Comparison of ENCODE assay signal across 15 cellular contexts in genomic region chr10:132787253-132788179, GRCh38. TPM values are rescaled to one million over a fixed set of nuclear protein-coding genes. Genes with fewer than 3 reads are reported as not detected.
DNase-seq lines count a peak whose midpoint lies in the region; ATAC-seq and TF ChIP-seq lines count a peak whose summit lies in the region.
"Had no signal": no experiment of that assay in that cellular context is flagged by ENCODE, and none has a peak within 500 bp of the region (broad histone marks: within the 10 kb centered on the region; RNA-seq: fewer than 3 reads in every experiment).

No MANE protein-coding gene starts in this region.

- H3K27ac ChIP-seq in iPS-18a (ENCODE audit: low read length) = no peak overlapping the region
- no peak overlapping the region for H3K27ac ChIP-seq in spleen
- H3K27ac ChIP-seq in gastroesophageal sphincter = no peak overlapping the region
- H3K27ac ChIP-seq: pancreas had no signal

- no peak for TF ChIP-seq CTCF in spleen (IDR thresholded peaks at IDR 0.05 in 8 of 11, conservative IDR thresholded peaks at IDR 0.05 in 3 of 11)
- no peak for TF ChIP-seq CTCF in gastroesophageal sphincter (IDR thresholded peaks at IDR 0.05)

- H3K9ac ChIP-seq in iPS-18a (ENCODE audit: low read length) = no peak overlapping the region

- peaks cover 9% of the 10 kb centered on the region for H3K36me3 Mint-ChIP-seq in activated T-helper 2 cell treated with anti-CD3 and anti-CD28 coated beads, Interferon-gamma antibody, Interleukin-2, Interleukin-4, amounts not matched to agents 10 μg/mL and 5 μg/mL and 100 μg/mL, durations not matched to agents 14 hours and 24 hours and 36 hours (ENCODE audit: low read depth)

- no peak for TF ChIP-seq EP300 in gastroesophageal sphincter (IDR thresholded peaks at IDR 0.05)

- no peak for ATAC-seq in gastroesophageal sphincter

- H3K27me3 ChIP-seq in iPS-18a (ENCODE audit: control insufficient read depth, insufficient read depth, low read length) = peaks cover 90% of the 10 kb centered on the region
- H3K27me3 ChIP-seq in spleen (replicated peaks in 1 of 7) = peaks cover 14 to 86% (median 73%) of the 10 kb centered on the region in 7 donors
- H3K27me3 ChIP-seq in gastroesophageal sphincter = peaks cover 85% of the 10 kb centered on the region

- no peaks in the 10 kb centered on the region for H3K9me3 Mint-ChIP-seq in activated T-helper 2 cell treated with anti-CD3 and anti-CD28 coated beads, Interferon-gamma antibody, Interleukin-2, Interleukin-4, amounts not matched to agents 10 μg/mL and 5 μg/mL and 100 μg/mL, durations not matched to agents 14 hours and 24 hours and 36 hours

- H3K9me3 ChIP-seq in iPS-18a (ENCODE audit: control insufficient read depth, low read depth, low read length) (no peaks in the 10 kb centered on the region), spleen (peaks cover 0 to 24% (median 0%) of the 10 kb centered on the region in 8 donors), gastroesophageal sphincter (peaks cover 0 to 13% (median 0%) of the 10 kb centered on the region in 3 donors)
- H3K9me3 ChIP-seq: pancreas had no signal

- H3K36me3 ChIP-seq in iPS-18a (ENCODE audit: control insufficient read depth, low read depth, low read length) = no peaks in the 10 kb centered on the region
- H3K36me3 ChIP-seq in spleen = peaks cover 0 to 16% (median 10%) of the 10 kb centered on the region in 6 donors
- H3K36me3 ChIP-seq in gastroesophageal sphincter = peaks cover 0 to 20% of the 10 kb centered on the region in 2 donors
- H3K36me3 ChIP-seq: pancreas had no signal

- WGBS in spleen, 5 donors = 3 to 4% (median 4%) methylated on average over 37 to 111 of the region's 111 CpGs
- no CpG with 5 or more reads among the region's 111 CpGs for WGBS in gastroesophageal sphincter (ENCODE audit: low coverage in 1 of 2), 2 donors

- H3K27ac Mint-ChIP-seq in activated T-helper 2 cell treated with anti-CD3 and anti-CD28 coated beads, Interferon-gamma antibody, Interleukin-2, Interleukin-4, amounts not matched to agents 10 μg/mL and 5 μg/mL and 100 μg/mL, durations not matched to agents 14 hours and 24 hours and 36 hours = no peak overlapping the region

- H3K4me3 Mint-ChIP-seq in activated T-helper 2 cell treated with anti-CD3 and anti-CD28 coated beads, Interferon-gamma antibody, Interleukin-2, Interleukin-4, amounts not matched to agents 10 μg/mL and 5 μg/mL and 100 μg/mL, durations not matched to agents 14 hours and 24 hours and 36 hours (ENCODE audit: low read depth) = no peak overlapping the region

- no peaks in the 10 kb centered on the region for H3K4me1 Mint-ChIP-seq in activated T-helper 2 cell treated with anti-CD3 and anti-CD28 coated beads, Interferon-gamma antibody, Interleukin-2, Interleukin-4, amounts not matched to agents 10 μg/mL and 5 μg/mL and 100 μg/mL, durations not matched to agents 14 hours and 24 hours and 36 hours (ENCODE audit: low read depth)

- H3K27me3 Mint-ChIP-seq in activated T-helper 2 cell treated with anti-CD3 and anti-CD28 coated beads, Interferon-gamma antibody, Interleukin-2, Interleukin-4, amounts not matched to agents 10 μg/mL and 5 μg/mL and 100 μg/mL, durations not matched to agents 14 hours and 24 hours and 36 hours (ENCODE audit: low read depth) = peaks cover 21% of the 10 kb centered on the region

- peak overlapping the region; percentile 40 for H3K4me3 ChIP-seq in iPS-18a (ENCODE audit: low read length)
- peak overlapping the region in 7 of 8 donors; percentile 1 to 51 (median 14) for H3K4me3 ChIP-seq in spleen
- peak overlapping the region in 1 of 2 donors; percentile 28 for H3K4me3 ChIP-seq in gastroesophageal sphincter

- DNase-seq in NCI-H82 (lab: John Stamatoyannopoulos, UW) (peak; percentile 0), NCI-H82 treated with DMSO at 0.1 percent for 48 hours (lab: John Stamatoyannopoulos, UW; ENCODE audit: unreplicated experiment) (no peak), NCI-H748 treated with DMSO at 0.1 percent for 48 hours (lab: John Stamatoyannopoulos, UW) (peak; percentile 10), spleen (no peak), NCI-H1436 (lab: John Stamatoyannopoulos, UW) (no peak)
- DNase-seq in activated T-helper 2 cell treated with anti-CD3 and anti-CD28 coated beads, Interferon-gamma antibody, Interleukin-2, Interleukin-4, amounts not matched to agents 10 μg/mL and 5 μg/mL and 100 μg/mL, durations not matched to agents 14 hours and 24 hours and 36 hours (ENCODE audit: low spot score) = no peak
- DNase-seq: ACHN; activated CD4-positive, CD25-positive, alpha-beta regulatory T cell treated with anti-CD3 and anti-CD28 coated beads, Interleukin-2, amount 50 U/mL, for 72 hours; activated effector memory CD4-positive, alpha-beta T cell treated with Interleukin-2 at 50 U/mL for 16 hours; NCI-H526 treated with DMSO at 0.1 percent for 48 hours had no signal

- intact Hi-C loops in spleen (cut with DNase I; ENCODE audit: low total_unique reads) = no loop called here
- intact Hi-C loops in activated T-helper 2 cell treated with anti-CD3 and anti-CD28 coated beads, Interferon-gamma antibody, Interleukin-2, Interleukin-4, amounts not matched to agents 10 μg/mL and 5 μg/mL and 100 μg/mL, durations not matched to agents 14 hours and 24 hours and 36 hours (cut with micrococcal nuclease) = loop anchor here (10.0 kb wide), 2 partner anchors 447 to 737 kb away; partner anchors contain the start of genes CYP2E1, UTF1 and VENTX

- no peak for TF ChIP-seq POLR2A in spleen (IDR thresholded peaks at IDR 0.05)
- TF ChIP-seq POLR2A in gastroesophageal sphincter (IDR thresholded peaks at IDR 0.05) = no peak

- H3K4me1 ChIP-seq in iPS-18a (ENCODE audit: control insufficient read depth, low read depth, low read length) (peaks cover 13% of the 10 kb centered on the region), spleen (peaks cover 17 to 54% (median 38%) of the 10 kb centered on the region in 6 donors), gastroesophageal sphincter (peaks cover 0 to 48% (median 25%) of the 10 kb centered on the region in 3 donors)

RNA-seq across cellular contexts. Expression of gene NKX6-2, which starts 1.6 kb away (rescaled TPM):
- total RNA-seq in spleen (not detected), gastroesophageal sphincter (not detected)
- under 1 TPM in 2 of 3 donors, not detected in 1; 0.03 to 0.08 TPM for polyA plus RNA-seq in spleen
- total RNA-seq in activated T-helper 2 cell treated with anti-CD3 and anti-CD28 coated beads, Interferon-gamma antibody, Interleukin-2, Interleukin-4, amounts not matched to agents 10 μg/mL and 5 μg/mL and 100 μg/mL, durations not matched to agents 14 hours and 24 hours and 36 hours = not detected in 2 replicates
- total RNA-seq: liver, SK-MEL-5 had no signal

Comparison
In these comparisons a context has a peak if more than half of its experiments do, and no peak if none do; other contexts are left out.
1. DNase-seq: peak in NCI-H82 (single experiment) and NCI-H748 treated with DMSO at 0.1 percent for 48 hours (single experiment); none in NCI-H82 treated with DMSO at 0.1 percent for 48 hours (single experiment), spleen (single experiment), NCI-H1436 (single experiment) and activated T-helper 2 cell treated with anti-CD3 and anti-CD28 coated beads, Interferon-gamma antibody, Interleukin-2, Interleukin-4, amounts not matched to agents 10 μg/mL and 5 μg/mL and 100 μg/mL, durations not matched to agents 14 hours and 24 hours and 36 hours (single experiment).